In the genomic region with DNA sequence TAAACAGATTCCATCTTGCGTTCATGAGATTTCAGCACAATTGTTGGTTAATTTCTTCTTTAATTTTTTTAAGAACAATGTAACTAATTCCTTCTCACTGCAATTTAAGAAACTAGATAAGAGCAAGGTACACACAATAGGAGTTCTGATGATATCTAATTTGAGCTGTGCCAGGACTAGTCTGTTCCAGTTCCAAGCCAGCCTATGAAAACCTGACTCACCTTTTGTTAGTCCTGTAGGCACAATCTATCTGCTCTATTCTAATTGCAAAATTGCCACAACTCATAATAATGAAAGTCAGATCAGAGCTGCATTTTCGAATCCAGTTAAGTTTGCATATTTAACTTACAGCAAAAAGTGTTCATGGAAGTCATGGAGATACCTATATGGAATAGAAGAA, we compare ENCODE assay signal across 24 cellular contexts.
DNase-seq lines count a peak whose midpoint lies in the region; ATAC-seq, FAIRE-seq and TF ChIP-seq lines count a peak whose summit lies in the region.
"Had no signal": no experiment of that assay in that cellular context is flagged by ENCODE, and none has a peak within 500 bp of the region (broad histone marks: within the 10 kb centered on the region; RNA-seq: fewer than 3 reads in every experiment).

No MANE protein-coding gene starts in this region.

- TF ChIP-seq POLR2A in A549 (IDR thresholded peaks at IDR 0.05; ENCODE audit: low read length): no peak

- H3K36me3 ChIP-seq in Karpas-422 (ENCODE audit: insufficient read depth, low read length) (no peaks in the 10 kb centered on the region), mammary epithelial cell (ENCODE audit: insufficient read depth, low read length) (no peaks in the 10 kb centered on the region), endodermal cell (ENCODE audit: control insufficient read depth, insufficient read depth, low read length) (no peaks in the 10 kb centered on the region)
- H3K36me3 ChIP-seq: BLaER1, HAP-1 had no signal

- H4K20me1 ChIP-seq in Karpas-422 (ENCODE audit: insufficient read depth, low read depth, low read length) (no peaks in the 10 kb centered on the region), mammary epithelial cell (ENCODE audit: insufficient read depth, low read length) (no peaks in the 10 kb centered on the region)
- H4K20me1 ChIP-seq: BLaER1 had no signal

- H2AFZ ChIP-seq in Karpas-422 (ENCODE audit: low read length) (no peak overlapping the region), mammary epithelial cell (ENCODE audit: low read depth, low read length) (peak overlapping the region; percentile 27)
- H2AFZ ChIP-seq: PC-9 had no signal

- no TSS peak for BruUV-seq in mammary epithelial cell (replicated peaks; lab: Mats Ljungman, UMichigan)

- no peak overlapping the region for H3K27ac ChIP-seq in A549
- H3K27ac ChIP-seq in Karpas-422 (ENCODE audit: low read length): no peak overlapping the region
- no peak overlapping the region for H3K27ac ChIP-seq in mammary epithelial cell (ENCODE audit: insufficient read depth, low read depth, low read length)
- H3K27ac ChIP-seq in endodermal cell (ENCODE audit: low read depth, low read length): no peak overlapping the region
- H3K27ac ChIP-seq: BLaER1, HL-60, PC-9, SK-N-MC had no signal

- no peak overlapping the region for H3K27ac Mint-ChIP-seq in endodermal cell
- H3K27ac Mint-ChIP-seq: CD4-positive, alpha-beta T cell had no signal

- H3K9me3 ChIP-seq in A549: no peaks in the 10 kb centered on the region
- H3K9me3 ChIP-seq in Karpas-422 (ENCODE audit: low read length): no peaks in the 10 kb centered on the region
- no peaks in the 10 kb centered on the region for H3K9me3 ChIP-seq in mammary epithelial cell (replicated peaks; ENCODE audit: insufficient read depth, low read length)
- no peaks in the 10 kb centered on the region for H3K9me3 ChIP-seq in endodermal cell (ENCODE audit: control insufficient read depth, low read length)
- H3K9me3 ChIP-seq: BLaER1, HAP-1 had no signal

- H3K79me2 ChIP-seq in Karpas-422 (ENCODE audit: low read length) (no peaks in the 10 kb centered on the region), mammary epithelial cell (ENCODE audit: insufficient read depth, low read length) (no peaks in the 10 kb centered on the region)

- TF ChIP-seq CTCF in A549 (IDR thresholded peaks at IDR 0.05) (no peak), mammary epithelial cell (conservative IDR thresholded peaks at IDR 0.05 in 1 of 2, IDR thresholded peaks at IDR 0.05 in 1 of 2; ENCODE audit: extremely low read depth in 1 of 2, insufficient read depth in 1 of 2, low read depth in 1 of 2, low read length in 2 of 2) (no peak), endodermal cell (conservative IDR thresholded peaks at IDR 0.05) (no peak)

- H3K4me3 ChIP-seq in A549 (no peak overlapping the region), Karpas-422 (ENCODE audit: low read length) (no peak overlapping the region), mammary epithelial cell (replicated peaks in 1 of 3; ENCODE audit: insufficient read depth in 1 of 3, low read depth in 2 of 3, low read length in 3 of 3) (no peak overlapping the region), endodermal cell (ENCODE audit: low read length) (no peak overlapping the region)
- H3K4me3 ChIP-seq: BLaER1, HAP-1, PC-9, SK-N-MC had no signal

- H3K9ac ChIP-seq in Karpas-422 (ENCODE audit: low read length) (no peak overlapping the region), mammary epithelial cell (ENCODE audit: insufficient read depth, low read length) (no peak overlapping the region), endodermal cell (ENCODE audit: extremely low read depth, low read length, poor library complexity, severe bottlenecking) (no peak overlapping the region)
- H3K9ac ChIP-seq: BLaER1 had no signal

- H3K27me3 Mint-ChIP-seq in endodermal cell (ENCODE audit: insufficient read depth): no peaks in the 10 kb centered on the region
- H3K27me3 Mint-ChIP-seq: CD4-positive, alpha-beta T cell had no signal

- H3K36me3 Mint-ChIP-seq in endodermal cell (ENCODE audit: low read depth): no peaks in the 10 kb centered on the region

- H3K27me3 ChIP-seq in Karpas-422 (ENCODE audit: low read length) (no peaks in the 10 kb centered on the region), mammary epithelial cell (ENCODE audit: insufficient read depth, low read length) (no peaks in the 10 kb centered on the region), endodermal cell (ENCODE audit: control insufficient read depth, insufficient read depth, low read length, poor library complexity, severe bottlenecking) (no peaks in the 10 kb centered on the region)
- H3K27me3 ChIP-seq: BLaER1 had no signal

- POLR2A ChIA-PET in A549 (lab: Yijun Ruan, JAX): no interaction called here

- H3K4me3 Mint-ChIP-seq in endodermal cell: no peak overlapping the region
- H3K4me3 Mint-ChIP-seq: CD4-positive, alpha-beta T cell had no signal

- no peaks in the 10 kb centered on the region for H3K9me3 Mint-ChIP-seq in endodermal cell

- peak; percentile 46 for FAIRE-seq in A549 (lab: Jason Lieb, UNC)
- FAIRE-seq: HepG2 had no signal

- intact Hi-C loops in mammary epithelial cell (cut with micrococcal nuclease): no loop called here

- no peak for DNase-seq in A549 (ENCODE audit: low read depth in 1 of 2, low spot score in 1 of 2)
- DNase-seq in Karpas-422: peak; percentile 29
- DNase-seq in mammary epithelial cell: peak; percentile 62
- peak; percentile 8 for DNase-seq in kidney tubule cell (ENCODE audit: low spot score)
- no peak for DNase-seq in endodermal cell
- DNase-seq in AG20443 (ENCODE audit: low spot score): no peak
- no peak for DNase-seq in dermis blood vessel endothelial cell
- no peak for DNase-seq in medulla oblongata (ENCODE audit: extremely low spot score)
- DNase-seq: CD4-positive, alpha-beta T cell; COR-L47; DMS79 treated with DMSO at 0.1 percent for 48 hours; KBM-7; NCI-H1694; NCI-H2081; NCI-H446; NCI-H526 treated with DMSO at 0.1 percent for 48 hours; PC-9; RPMI8226; SHP77 treated with DMSO at 0.1 percent for 48 hours had no signal

- TF ChIP-seq EP300 in A549 (IDR thresholded peaks at IDR 0.05): no peak

- H3K4me1 ChIP-seq in A549 (peaks cover 15% of the 10 kb centered on the region; the same call in 1 of the 3 replicates), Karpas-422 (ENCODE audit: low read length) (peaks cover 4% of the 10 kb centered on the region), mammary epithelial cell (ENCODE audit: insufficient read depth, low read length) (peaks cover 17% of the 10 kb centered on the region), endodermal cell (ENCODE audit: control insufficient read depth, insufficient read depth, low read length) (no peaks in the 10 kb centered on the region)
- H3K4me1 ChIP-seq: BLaER1 had no signal

- ATAC-seq in A549: no peak
- ATAC-seq: HepG2 had no signal

- dilution Hi-C loops in mammary epithelial cell (cut with HindIII; ENCODE audit: low sequenced_read_pairs): no loop called here

- no peak overlapping the region for H3K4me2 ChIP-seq in A549
- H3K4me2 ChIP-seq in Karpas-422 (ENCODE audit: low read depth, low read length, poor library complexity, severe bottlenecking): no peak overlapping the region
- peak overlapping the region; percentile 35 for H3K4me2 ChIP-seq in mammary epithelial cell (ENCODE audit: insufficient read depth, low read depth, low read length)
- H3K4me2 ChIP-seq: BLaER1, PC-9 had no signal

- no peaks in the 10 kb centered on the region; the same call in 1 of the 2 replicates for H3K9me2 ChIP-seq in Karpas-422 (replicated peaks; ENCODE audit: insufficient read depth, low read length)

- H3K4me1 Mint-ChIP-seq in endodermal cell: peaks cover 11% of the 10 kb centered on the region

- WGBS in A549 (ENCODE audit: missing lambda C conversion rate): 50% methylated on average over 2 of the region's 2 CpGs
- WGBS in mammary epithelial cell (ENCODE audit: low coverage, missing lambda C conversion rate): 78% methylated on average over 2 of the region's 2 CpGs
- 95% methylated on average over 2 of the region's 2 CpGs; no CpG with 5 or more reads in 1 of the 2 experiments for WGBS in endodermal cell (ENCODE audit: insufficient coverage in 1 of 2, insufficient read length in 1 of 2), 2 experiments

- no peak for TF ChIP-seq RAD21 in A549 (conservative IDR thresholded peaks at IDR 0.05 in 1 of 2, IDR thresholded peaks at IDR 0.05 in 1 of 2)

- in situ Hi-C loops in mammary epithelial cell (cut with MboI; ENCODE audit: low sequenced_read_pairs in 2 of 2): no loop called here

- CTCF ChIA-PET in A549 (lab: Yijun Ruan, JAX): no interaction called here
- CTCF ChIA-PET in mammary epithelial cell (lab: Charles Lee; ENCODE audit: low non-redundant PET): no interaction called here

TF ChIP-seq in A549, 52 proteins besides CTCF, POLR2A, EP300 and RAD21 (continues in another document):
- TF ChIP-seq FOXS1 (CRISPR knock-in tag; IDR thresholded peaks at IDR 0.05): no peak
- no peak for TF ChIP-seq TFCP2L1 (CRISPR knock-in tag; IDR thresholded peaks at IDR 0.05)
- TF ChIP-seq, protein P1, sequence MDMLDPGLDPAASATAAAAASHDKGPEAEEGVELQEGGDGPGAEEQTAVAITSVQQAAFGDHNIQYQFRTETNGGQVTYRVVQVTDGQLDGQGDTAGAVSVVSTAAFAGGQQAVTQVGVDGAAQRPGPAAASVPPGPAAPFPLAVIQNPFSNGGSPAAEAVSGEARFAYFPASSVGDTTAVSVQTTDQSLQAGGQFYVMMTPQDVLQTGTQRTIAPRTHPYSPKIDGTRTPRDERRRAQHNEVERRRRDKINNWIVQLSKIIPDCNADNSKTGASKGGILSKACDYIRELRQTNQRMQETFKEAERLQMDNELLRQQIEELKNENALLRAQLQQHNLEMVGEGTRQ (IDR thresholded peaks at IDR 0.05): no peak

Comparison
In these comparisons a context has a peak if more than half of its experiments do, and no peak if none do; other contexts are left out.
1. DNase-seq: peak in Karpas-422 (single experiment), mammary epithelial cell (single experiment) and kidney tubule cell (single experiment); none in A549 (0 of 2), endodermal cell (single experiment), AG20443 (single experiment), dermis blood vessel endothelial cell (single experiment) and medulla oblongata (single experiment).